ENCODE assay signal across 6 cellular contexts in genomic region chr3:160392798-160393197, GRCh38. TPM values are rescaled to one million over a fixed set of nuclear protein-coding genes. Genes with fewer than 3 reads are reported as not detected.
"Had no signal": no experiment of that assay in that cellular context is flagged by ENCODE, and none has a peak within 500 bp of the region (broad histone marks: within the 10 kb centered on the region; RNA-seq: fewer than 3 reads in every experiment).

No MANE protein-coding gene starts in this region.

- FAIRE-seq: GM12878, GM12891, GM18507 had no signal

- H3K4me3 ChIP-seq: GM12878 had no signal

- DNase-seq: GDM1, GF-D8 had no signal

RNA-seq across cellular contexts. Expression of gene TRIM59, which starts 56.8 kb away (rescaled TPM):
- total RNA-seq: G401 had no signal
